Comparison of ENCODE assay signal across 8 cellular contexts in the genomic region with DNA sequence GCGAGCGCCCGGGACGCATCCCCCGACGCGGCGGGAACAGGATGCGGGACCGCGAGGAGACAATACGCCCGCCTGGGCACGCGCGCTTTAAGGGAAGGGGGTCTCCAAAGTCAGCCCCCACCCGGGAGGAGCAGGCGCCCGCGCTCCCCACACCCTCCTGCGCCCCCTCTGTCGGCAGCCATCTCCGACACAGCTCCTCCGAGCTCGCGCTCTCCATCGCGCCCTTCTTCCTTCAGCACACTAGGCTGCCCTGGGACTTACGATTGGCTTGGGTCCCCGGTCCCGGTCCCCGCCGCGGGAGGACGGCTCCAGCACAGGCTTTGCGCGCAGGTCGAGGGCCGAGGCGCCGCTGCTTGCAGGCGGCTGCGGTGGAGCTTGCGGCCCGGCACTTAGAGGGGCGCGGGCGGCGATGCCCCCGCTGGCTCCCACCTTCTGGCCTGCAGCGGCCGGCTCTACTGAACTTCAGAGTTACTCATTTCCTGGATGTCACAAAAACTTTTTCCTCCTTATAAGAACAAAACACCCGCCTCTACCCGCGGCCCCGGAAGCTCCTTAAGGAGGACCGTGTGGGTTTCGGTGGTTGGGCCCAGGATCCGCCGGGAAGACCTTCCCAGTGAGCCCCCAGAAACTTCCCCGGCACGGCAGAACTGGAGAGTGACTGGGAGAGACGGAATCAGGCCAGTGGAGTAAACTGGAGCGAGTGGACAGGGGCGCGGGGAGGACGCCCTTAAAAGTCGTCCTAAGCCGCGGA. TPM values are rescaled to one million over a fixed set of nuclear protein-coding genes. Genes with fewer than 3 reads are reported as not detected.
DNase-seq lines count a peak whose midpoint lies in the region; ATAC-seq and TF ChIP-seq lines count a peak whose summit lies in the region.

Gene ITPRIP (minus strand): TSS at position 481 of the 751 bp plus-strand sequence. CDS start 22,414 bp downstream, outside the sequence.

- H3K4me1 ChIP-seq in RWPE2 (ENCODE audit: insufficient read depth, poor library complexity, severe bottlenecking): peaks cover 21% of the 10 kb centered on the region
- H3K4me1 ChIP-seq in neuron (ENCODE audit: insufficient read depth, low read length): peaks cover 18% of the 10 kb centered on the region
- H3K4me1 ChIP-seq in testis: peaks cover 37% of the 10 kb centered on the region

- H3K27me3 ChIP-seq in RWPE2 (ENCODE audit: insufficient read depth, poor library complexity, severe bottlenecking) (no peaks in the 10 kb centered on the region), neuron (ENCODE audit: insufficient read depth, low read length) (peaks cover 24% of the 10 kb centered on the region), testis (no peaks in the 10 kb centered on the region)

- TF ChIP-seq CTCF in C4-2B (conservative IDR thresholded peaks at IDR 0.05) (peak; percentile 20; the same call in 1 of the 2 replicates), RWPE2 (IDR thresholded peaks at IDR 0.05; ENCODE audit: poor library complexity, severe bottlenecking) (peak; percentile 19), foreskin fibroblast (IDR thresholded peaks at IDR 0.05; ENCODE audit: low read depth, low read length) (no peak), testis (IDR thresholded peaks at IDR 0.05) (no peak)

- 0% methylated on average over 19 to 31 of the region's 70 CpGs for WGBS in testis, 2 donors

- DNase-seq in RWPE2 (ENCODE audit: low spot score) (no peak), foreskin fibroblast (peak; percentile 81 to 91), testis (peak; percentile 85)
- peak; percentile 90 for DNase-seq in activated effector memory CD4-positive, alpha-beta T cell treated with anti-CD3 and anti-CD28 coated beads, Interleukin-2, amount 50 U/mL, for 16 hours

- ATAC-seq in HG03432 (IDR thresholded peaks at IDR 0.05; ENCODE audit: unreplicated experiment) (peak; percentile 75), RWPE2 (ENCODE audit: low read depth) (peak; percentile 60)

- peak; percentile 86 for TF ChIP-seq POLR2A in GM19193 (IDR thresholded peaks at IDR 0.05; ENCODE audit: extremely low read depth, insufficient read depth, insufficient read length)
- no peak for TF ChIP-seq POLR2A in testis (IDR thresholded peaks at IDR 0.05)

- peak within 1 kb of the TSS; percentile 91 for H3K4me3 ChIP-seq in RWPE2 (ENCODE audit: severe bottlenecking)
- H3K4me3 ChIP-seq in foreskin fibroblast (ENCODE audit: low read depth in 1 of 2, low read length in 2 of 2): peak within 1 kb of the TSS; percentile 68
- peak within 1 kb of the TSS; percentile 67 for H3K4me3 ChIP-seq in neuron (ENCODE audit: low read length)
- H3K4me3 ChIP-seq in testis: peak within 1 kb of the TSS; percentile 86 to 99

- H2AFZ ChIP-seq in neuron (ENCODE audit: low read depth, low read length): peak within 1 kb of the TSS; percentile 92

- peak within 1 kb of the TSS; percentile 90 for H3K27ac ChIP-seq in C4-2B
- peak within 1 kb of the TSS; percentile 99 for H3K27ac ChIP-seq in RWPE2 (ENCODE audit: poor library complexity, severe bottlenecking)
- H3K27ac ChIP-seq in testis: peak within 1 kb of the TSS; percentile 92 to 97

- intact Hi-C loops in testis (cut with DNase I; ENCODE audit: low total_unique reads): no loop called here

- no peaks in the 10 kb centered on the region for H3K9me3 ChIP-seq in RWPE2 (ENCODE audit: severe bottlenecking)
- H3K9me3 ChIP-seq in neuron (ENCODE audit: low read length): no peaks in the 10 kb centered on the region
- H3K9me3 ChIP-seq in testis: no peaks in the 10 kb centered on the region

- peaks cover 7% of the 10 kb centered on the region for H3K36me3 ChIP-seq in RWPE2 (ENCODE audit: low read depth)
- H3K36me3 ChIP-seq in neuron (ENCODE audit: insufficient read depth, low read length): no peaks in the 10 kb centered on the region
- H3K36me3 ChIP-seq in testis (ENCODE audit: low read depth, missing control alignments): no peaks in the 10 kb centered on the region

RNA-seq across cellular contexts. Expression of gene ITPRIP, which starts in this region (rescaled TPM):
- total RNA-seq in testis: 10 to 100 TPM; 21.6 to 29.5 TPM
- polyA plus RNA-seq in testis (ENCODE audit: insufficient read depth, low read depth, low replicate concordance): 21.5 TPM

Comparison
In these comparisons a context has a peak if more than half of its experiments do, and no peak if none do; other contexts are left out.
1. CTCF ChIP-seq: peak in C4-2B (single experiment) and RWPE2 (single experiment); none in foreskin fibroblast (single experiment) and testis (0 of 3).
2. Peak in every context shown above with its lines, with median percentiles within 50 percentile points of each other: H3K27ac ChIP-seq and H3K4me3 ChIP-seq.